9 cellular contexts compared by ENCODE assay signal in the genomic region with DNA sequence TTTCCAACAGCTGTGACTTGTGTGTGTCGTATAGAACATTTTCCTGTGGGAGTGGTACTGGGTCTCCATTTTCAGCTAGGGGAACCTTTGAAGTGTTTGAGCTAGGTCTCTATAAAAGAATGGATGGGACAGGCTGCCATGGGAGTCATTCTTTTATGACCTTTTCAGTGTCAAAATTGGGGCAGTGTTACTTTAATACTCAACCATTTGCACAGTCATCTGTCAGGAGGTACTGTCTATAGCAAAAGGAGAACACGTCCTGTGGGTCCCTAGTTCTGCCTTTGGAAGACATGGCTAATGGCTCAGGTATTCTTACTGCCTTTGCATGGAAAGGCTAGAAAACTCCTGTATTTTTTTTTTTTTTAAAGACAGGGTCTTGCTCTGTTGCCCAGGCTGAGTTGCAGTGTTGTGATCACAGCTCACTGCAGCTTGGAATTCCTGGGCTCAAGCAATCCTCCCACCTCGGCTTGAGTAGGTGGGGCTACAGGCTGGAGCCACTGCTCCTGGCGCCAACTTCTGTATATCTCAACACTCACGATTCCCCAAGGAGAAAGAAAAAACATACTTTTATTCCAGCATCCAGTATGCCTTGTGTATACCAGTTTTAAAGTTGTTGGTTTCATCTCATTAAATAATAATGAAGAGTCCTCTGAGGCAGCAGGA. TPM values are rescaled to one million over a fixed set of nuclear protein-coding genes. Genes with fewer than 3 reads are reported as not detected.
DNase-seq lines count a peak whose midpoint lies in the region; ATAC-seq, FAIRE-seq and TF ChIP-seq lines count a peak whose summit lies in the region.
"Had no signal": no experiment of that assay in that cellular context is flagged by ENCODE, and none has a peak within 500 bp of the region (broad histone marks: within the 10 kb centered on the region; RNA-seq: fewer than 3 reads in every experiment).

No MANE protein-coding gene starts in this region.

- H2AK5ac ChIP-seq in trophoblast cell (ENCODE audit: low read length), result no peak overlapping the region

- no peak overlapping the region for H3K27ac ChIP-seq in PC-3 (ENCODE audit: low read length)
- H3K27ac ChIP-seq in trophoblast cell (ENCODE audit: low read depth, low read length), result no peak overlapping the region

- no peaks in the 10 kb centered on the region for H3K9me3 Mint-ChIP-seq in endothelial cell (ENCODE audit: unreplicated experiment)

- H4K20me1 ChIP-seq in PC-3 (ENCODE audit: low read length), result peaks cover 32% of the 10 kb centered on the region

- no peak overlapping the region for H2BK5ac ChIP-seq in trophoblast cell (ENCODE audit: low read depth, low read length, poor library complexity)

- no peak overlapping the region for H3K14ac ChIP-seq in trophoblast cell (ENCODE audit: low read length)

- H2BK120ac ChIP-seq in trophoblast cell (ENCODE audit: insufficient read depth, low read length, poor library complexity), result no peak overlapping the region

- no peak overlapping the region for H4K91ac ChIP-seq in trophoblast cell (ENCODE audit: low read depth, low read length)

- no peak overlapping the region for H2BK12ac ChIP-seq in trophoblast cell (ENCODE audit: low read length)

- H3K9me2 ChIP-seq in PC-3 (replicated peaks; ENCODE audit: low read length), result no peaks in the 10 kb centered on the region

- peaks cover 43% of the 10 kb centered on the region for H3K4me1 Mint-ChIP-seq in endothelial cell (ENCODE audit: unreplicated experiment)

- H4K12ac ChIP-seq in trophoblast cell (ENCODE audit: low read depth, low read length), result no peak overlapping the region

- DNase-seq in DMS 273 (lab: John Stamatoyannopoulos, UW; ENCODE audit: unreplicated experiment), result peak; percentile 41
- no peak for DNase-seq in DMS 273 treated with DMSO at 0.1 percent for 48 hours (lab: John Stamatoyannopoulos, UW)
- DNase-seq in PC-3, result no peak
- DNase-seq in endothelial cell (ENCODE audit: low spot score), result no peak
- no peak for DNase-seq in trophoblast cell
- DNase-seq in D721Med (ENCODE audit: insufficient read length, low spot score), result no peak
- DNase-seq: 8988T had no signal

- H3K9me3 ChIP-seq in PC-3 (ENCODE audit: low read length) (no peaks in the 10 kb centered on the region), trophoblast cell (ENCODE audit: insufficient read depth, low read depth, low read length) (peaks cover 1% of the 10 kb centered on the region)

- intact Hi-C loops in PC-3 (cut with micrococcal nuclease), result no loop called here

- TF ChIP-seq CTCF in PC-3 (conservative IDR thresholded peaks at IDR 0.05; ENCODE audit: low read depth, low read length), result no peak
- TF ChIP-seq CTCF in endothelial cell (IDR thresholded peaks at IDR 0.05; ENCODE audit: unreplicated experiment), result no peak
- TF ChIP-seq CTCF in D721Med (IDR thresholded peaks at IDR 0.05; ENCODE audit: insufficient read depth, missing control alignments), result no peak

- no CpG with 5 or more reads among the region's 5 CpGs for WGBS in trophoblast cell (ENCODE audit: extremely low coverage, insufficient coverage, insufficient read length)

- H3K36me3 ChIP-seq in PC-3 (ENCODE audit: low read depth, low read length) (peaks cover 40% of the 10 kb centered on the region), trophoblast cell (ENCODE audit: control insufficient read depth in 1 of 2, insufficient read depth in 2 of 2, low read length in 2 of 2) (peaks cover 40 to 49% of the 10 kb centered on the region in 2 experiments)

- peak overlapping the region; percentile 88 for H3K27ac Mint-ChIP-seq in endothelial cell (ENCODE audit: unreplicated experiment)

- CTCF ChIA-PET in PC-3 (lab: Charles Lee), result interaction anchor here (1.3 kb wide), 1 partner anchor 22 kb away, joined by 4 read pairs; no protein-coding TSS in a partner anchor

- H3K9ac ChIP-seq in PC-3 (ENCODE audit: low read length) (no peak overlapping the region), trophoblast cell (ENCODE audit: low read length) (no peak overlapping the region)

- H3K27me3 ChIP-seq in PC-3 (ENCODE audit: low read length) (no peaks in the 10 kb centered on the region), trophoblast cell (ENCODE audit: insufficient read depth, low read length) (no peaks in the 10 kb centered on the region)

- peaks cover 49% of the 10 kb centered on the region for H3K36me3 Mint-ChIP-seq in endothelial cell (ENCODE audit: low read depth, unreplicated experiment)

- H3K79me1 ChIP-seq in trophoblast cell (ENCODE audit: low read length), result peaks cover 20% of the 10 kb centered on the region

- H4K8ac ChIP-seq in trophoblast cell (ENCODE audit: low read depth, low read length), result no peak overlapping the region

- no peak overlapping the region for H3K4ac ChIP-seq in trophoblast cell (ENCODE audit: low read depth, low read length)

- H3K4me3 Mint-ChIP-seq in endothelial cell (ENCODE audit: unreplicated experiment), result peak overlapping the region; percentile 96

- ATAC-seq in PC-3, result no peak
- ATAC-seq in HG03378 (IDR thresholded peaks at IDR 0.05; ENCODE audit: unreplicated experiment), result no peak
- no peak for ATAC-seq in HG03565 (IDR thresholded peaks at IDR 0.05; ENCODE audit: unreplicated experiment)

- H3K23ac ChIP-seq in trophoblast cell (ENCODE audit: low read length), result no peak overlapping the region

- peak overlapping the region; percentile 93 for H3K4me2 ChIP-seq in PC-3 (ENCODE audit: low read length)
- peak overlapping the region; percentile 82 for H3K4me2 ChIP-seq in trophoblast cell (ENCODE audit: low read length)

- H3K4me1 ChIP-seq in PC-3 (ENCODE audit: insufficient read depth, low read length) (peaks cover 17% of the 10 kb centered on the region), trophoblast cell (ENCODE audit: control insufficient read depth in 1 of 2, insufficient read depth in 2 of 2, low read length in 2 of 2) (peaks cover 11 to 14% of the 10 kb centered on the region in 2 experiments)

- BruUV-seq in PC-3 (replicated peaks; lab: Mats Ljungman, UMichigan), result no TSS peak

- H2AFZ ChIP-seq in PC-3 (ENCODE audit: low read length) (no peak overlapping the region), trophoblast cell (ENCODE audit: insufficient read depth, low read length, poor library complexity) (no peak overlapping the region)

- no peak for FAIRE-seq in D721Med (lab: Jason Lieb, UNC)

- peak overlapping the region; percentile 99 for H3K4me3 ChIP-seq in PC-3 (ENCODE audit: low read length)
- H3K4me3 ChIP-seq in trophoblast cell (ENCODE audit: low read depth, low read length), result no peak overlapping the region

- peaks cover 18% of the 10 kb centered on the region for H3F3A ChIP-seq in PC-3 (ENCODE audit: low read length, unreplicated experiment)

- POLR2A ChIA-PET in PC-3 (lab: Charles Lee; ENCODE audit: unreplicated experiment), result no interaction called here

- peaks cover 16% of the 10 kb centered on the region for H3K27me3 Mint-ChIP-seq in endothelial cell (ENCODE audit: unreplicated experiment)

- H3K18ac ChIP-seq in trophoblast cell (ENCODE audit: low read length), result no peak overlapping the region

- H3K79me2 ChIP-seq in PC-3 (ENCODE audit: low read length) (peaks cover 55% of the 10 kb centered on the region), trophoblast cell (ENCODE audit: control insufficient read depth, insufficient read depth, low read length, poor library complexity) (peaks cover 20% of the 10 kb centered on the region)

RNA-seq across cellular contexts. Expression of a gene that starts 2.1 kb away (rescaled TPM):
- total RNA-seq in PC-3 (2014; rRNA removed) (230 and 240 TPM in 2 replicates), endothelial cell (ENCODE audit: unreplicated experiment) (312 TPM)
- 602 and 615 TPM in 2 replicates for polyA plus RNA-seq in trophoblast cell (2013)

RNA-seq across cellular contexts. Expression of a gene that starts 14.3 kb away (rescaled TPM):
- total RNA-seq in PC-3 (2014; rRNA removed) (253 and 320 TPM in 2 replicates), endothelial cell (ENCODE audit: unreplicated experiment) (57.7 TPM)
- 87.1 and 87.7 TPM in 2 replicates for polyA plus RNA-seq in trophoblast cell (2013)

RNA-seq across cellular contexts. Expression of a gene that starts 16.2 kb away (rescaled TPM):
- total RNA-seq in PC-3 (2014; rRNA removed) (22.1 and 23.2 TPM in 2 replicates), endothelial cell (ENCODE audit: unreplicated experiment) (29.2 TPM)
- polyA plus RNA-seq in trophoblast cell (2013), result 26.5 and 27.5 TPM in 2 replicates

RNA-seq across cellular contexts. Expression of a gene that starts 52.3 kb away (rescaled TPM):
- total RNA-seq in PC-3 (2014; rRNA removed) (0.06 TPM in 1 of 2 replicates, not detected in the other), endothelial cell (ENCODE audit: unreplicated experiment) (0.10 TPM)
- 0.08 and 0.10 TPM in 2 replicates for polyA plus RNA-seq in trophoblast cell (2013)
